20 cellular contexts compared by ENCODE assay signal in genomic region chr18:26039203-26039602, GRCh38.
"Had no signal": no experiment of that assay in that cellular context is flagged by ENCODE, and none has a peak within 500 bp of the region (broad histone marks: within the 10 kb centered on the region; RNA-seq: fewer than 3 reads in every experiment).

No MANE protein-coding gene starts in this region.

- H3K27me3 ChIP-seq: MG63 had no signal

- H3K9me3 Mint-ChIP-seq: IgD-negative memory B cell had no signal

- H3K27ac ChIP-seq: HL-60, RWPE1 had no signal

- FAIRE-seq: HTR-8/SVneo, RCC 7860 had no signal

- H3K4me3 Mint-ChIP-seq: IgD-negative memory B cell had no signal

- H3K4me3 ChIP-seq: MG63 had no signal

- H3K9me3 ChIP-seq: MG63 had no signal

- DNase-seq: KBM-7, MG63, NCI-H1092, NCI-H1105 treated with DMSO at 0.1 percent for 48 hours, NCI-H1417 treated with DMSO at 0.1 percent for 48 hours, NCI-H146, NCI-H1694 treated with DMSO at 0.1 percent for 48 hours, NCI-H1930, NCI-H2081, NCI-H2107, NCI-H2227 treated with DMSO at 0.1 percent for 48 hours, NCI-H524, NCI-H526 treated with DMSO at 0.1 percent for 48 hours, NCI-H774, SHP77 had no signal

- H3K27me3 Mint-ChIP-seq: IgD-negative memory B cell had no signal
